In the genomic region with DNA sequence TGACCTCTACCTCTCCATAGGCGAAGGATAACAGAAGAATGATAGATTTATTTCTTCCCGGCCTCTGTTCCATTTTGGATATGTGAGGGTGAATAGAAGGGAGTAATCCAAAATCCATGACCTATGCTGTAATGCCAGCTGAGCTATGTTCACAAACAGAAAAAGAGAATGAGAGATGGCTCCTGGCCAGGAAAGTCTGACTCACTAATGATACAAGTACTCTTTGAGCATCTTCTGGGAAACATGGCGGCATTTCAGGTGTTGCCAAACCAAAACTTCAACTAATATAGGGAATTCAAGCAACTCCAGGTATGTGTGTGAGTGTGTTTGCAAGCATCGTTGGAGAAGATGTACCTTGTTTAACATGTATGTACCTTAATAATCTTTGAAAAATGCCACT, we compare ENCODE assay signal across 8 cellular contexts. TPM values are rescaled to one million over a fixed set of nuclear protein-coding genes. Genes with fewer than 3 reads are reported as not detected.
DNase-seq lines count a peak whose midpoint lies in the region; ATAC-seq and TF ChIP-seq lines count a peak whose summit lies in the region.

No MANE protein-coding gene starts in this region.

- H3K27ac ChIP-seq in coronary artery: peak overlapping the region in 1 of 2 donors; percentile 53

- POLR2A ChIA-PET in MCF 10A (lab: Yijun Ruan, JAX): interaction anchor here (0.5 to 1.0 kb wide), 4 partner anchors 25 to 243 kb away, joined by 3 to 4 read pairs (median 3); no protein-coding TSS in a partner anchor

- TF ChIP-seq CTCF in Calu3 (IDR thresholded peaks at IDR 0.05; ENCODE audit: unreplicated experiment) (no peak), MCF 10A (IDR thresholded peaks at IDR 0.05; ENCODE audit: unreplicated experiment) (no peak), type B pancreatic cell (conservative IDR thresholded peaks at IDR 0.05) (no peak), coronary artery (IDR thresholded peaks at IDR 0.05) (no peak)

- no peak overlapping the region for H3K4me3 ChIP-seq in coronary artery

- H3K4me3 Mint-ChIP-seq in Calu3 (ENCODE audit: low read depth, unreplicated experiment) (no peak overlapping the region), MCF 10A (ENCODE audit: unreplicated experiment) (no peak overlapping the region), type B pancreatic cell (no peak overlapping the region)

- no peaks in the 10 kb centered on the region for H3K9me3 Mint-ChIP-seq in Calu3 (ENCODE audit: low read depth, unreplicated experiment)
- no peaks in the 10 kb centered on the region for H3K9me3 Mint-ChIP-seq in MCF 10A (ENCODE audit: unreplicated experiment)
- H3K9me3 Mint-ChIP-seq in type B pancreatic cell: no peaks in the 10 kb centered on the region

- H3K27ac Mint-ChIP-seq in Calu3 (ENCODE audit: unreplicated experiment): peak overlapping the region; percentile 25
- no peak overlapping the region for H3K27ac Mint-ChIP-seq in MCF 10A (ENCODE audit: low read depth, unreplicated experiment)
- H3K27ac Mint-ChIP-seq in type B pancreatic cell: no peak overlapping the region

- BruUV-seq in Calu3 (replicated peaks; lab: Mats Ljungman, UMichigan) (no TSS peak), MCF 10A (replicated peaks; lab: Mats Ljungman, UMichigan) (no TSS peak)

- CTCF ChIA-PET in Calu3 (lab: Charles Lee): interaction anchor here (0.9 kb wide), 1 partner anchor 14 kb away, joined by 3 read pairs; no protein-coding TSS in a partner anchor
- CTCF ChIA-PET in MCF 10A (lab: Yijun Ruan, JAX): interaction anchor here (0.9 kb wide), 1 partner anchor 81 kb away, joined by 3 read pairs; no protein-coding TSS in a partner anchor

- no peaks in the 10 kb centered on the region for H3K27me3 Mint-ChIP-seq in Calu3 (ENCODE audit: unreplicated experiment)
- H3K27me3 Mint-ChIP-seq in MCF 10A (ENCODE audit: insufficient read depth, unreplicated experiment): no peaks in the 10 kb centered on the region
- no peaks in the 10 kb centered on the region for H3K27me3 Mint-ChIP-seq in type B pancreatic cell

- H3K4me1 Mint-ChIP-seq in Calu3 (ENCODE audit: low read depth, unreplicated experiment): no peaks in the 10 kb centered on the region
- peaks cover 18% of the 10 kb centered on the region for H3K4me1 Mint-ChIP-seq in MCF 10A (ENCODE audit: insufficient read depth, unreplicated experiment)
- peaks cover 23% of the 10 kb centered on the region for H3K4me1 Mint-ChIP-seq in type B pancreatic cell (ENCODE audit: unreplicated experiment)

- no peak for ATAC-seq in HG03469 (IDR thresholded peaks at IDR 0.05; ENCODE audit: unreplicated experiment)

- intact Hi-C loops in Calu3 (cut with micrococcal nuclease; ENCODE audit: unreplicated experiment): no loop called here
- intact Hi-C loops in MCF 10A (cut with micrococcal nuclease): no loop called here

- DNase-seq in Calu3 (peak; percentile 57), NCI-H2029 treated with DMSO at 0.1 percent for 48 hours (lab: John Stamatoyannopoulos, UW) (peak; percentile 69), MCF 10A (ENCODE audit: unreplicated experiment) (peak; percentile 97), myocyte (ENCODE audit: low read depth) (peak; percentile 90), type B pancreatic cell (ENCODE audit: extremely low spot score, unreplicated experiment) (no peak), coronary artery (ENCODE audit: low spot score) (no peak), germinal center (ENCODE audit: low spot score) (no peak)

- no peaks in the 10 kb centered on the region for H3K36me3 Mint-ChIP-seq in Calu3 (ENCODE audit: insufficient read depth, unreplicated experiment)
- H3K36me3 Mint-ChIP-seq in MCF 10A (ENCODE audit: insufficient read depth, unreplicated experiment): peaks cover 6% of the 10 kb centered on the region
- H3K36me3 Mint-ChIP-seq in type B pancreatic cell: peaks cover 16% of the 10 kb centered on the region

RNA-seq across cellular contexts. Expression of a gene that starts 55.1 kb away (rescaled TPM):
- total RNA-seq in Calu3 (2022) (89.0 and 89.6 TPM in 2 replicates), MCF 10A (2022) (74.9 and 91.6 TPM in 2 replicates), myocyte (80.2 and 83.0 TPM in 2 replicates), type B pancreatic cell (ENCODE audit: low replicate concordance) (87.8 and 97.7 TPM in 2 replicates)
- 22.7 TPM for polyA plus RNA-seq in myocyte (2012)

Comparison
In these comparisons a context has a peak if more than half of its experiments do, and no peak if none do; other contexts are left out.
1. DNase-seq: peak in Calu3 (single experiment), NCI-H2029 treated with DMSO at 0.1 percent for 48 hours (single experiment), MCF 10A (single experiment) and myocyte (single experiment); none in type B pancreatic cell (single experiment), coronary artery (single experiment) and germinal center (single experiment).